In the genomic region with DNA sequence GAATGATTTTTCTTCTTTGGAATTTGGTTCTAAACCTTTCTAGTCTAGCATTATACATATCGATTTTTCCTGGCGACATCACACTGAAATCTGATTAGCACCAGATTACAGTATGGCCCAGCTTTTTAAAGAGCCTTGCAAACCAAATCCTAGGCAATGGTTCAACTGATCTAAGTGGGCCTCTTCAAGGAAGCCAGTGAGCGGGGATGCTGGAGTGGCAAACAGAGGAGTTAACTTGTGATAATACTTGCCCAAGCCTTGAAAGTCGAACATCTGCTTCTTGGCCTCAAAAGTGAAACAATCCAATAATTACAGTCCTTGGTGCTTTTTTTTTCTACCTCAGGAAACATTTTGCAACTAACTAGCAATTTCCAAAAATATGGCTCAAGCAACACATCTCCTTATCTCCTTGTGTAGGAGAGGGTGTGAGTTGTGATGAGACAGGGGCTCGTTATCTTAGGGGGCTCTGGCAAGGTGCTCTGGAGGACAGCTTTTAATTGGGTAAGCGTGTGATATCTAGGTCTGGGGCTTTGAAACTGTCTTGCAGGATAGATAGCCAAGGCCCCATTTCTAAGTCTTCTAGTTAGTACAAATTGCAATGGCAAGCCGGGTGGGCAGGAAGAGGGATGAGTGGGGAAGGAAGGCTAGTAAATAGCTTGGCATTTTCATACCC, we compare ENCODE assay signal across 19 cellular contexts.
"Had no signal": no experiment of that assay in that cellular context is flagged by ENCODE, and none has a peak within 500 bp of the region (broad histone marks: within the 10 kb centered on the region; RNA-seq: fewer than 3 reads in every experiment).

No MANE protein-coding gene starts in this region.

- H3K36me3 ChIP-seq: gastroesophageal sphincter, left ventricle myocardium inferior, sigmoid colon had no signal

- H3K4me1 ChIP-seq: body of pancreas, gastroesophageal sphincter, left ventricle myocardium inferior, sigmoid colon had no signal

- H3K27me3 ChIP-seq: body of pancreas, gastroesophageal sphincter, sigmoid colon had no signal

- ATAC-seq: activated T-cell treated with anti-CD3 and anti-CD28 coated beads, Interleukin-2, amount 50 U/mL, for 72 hours; body of pancreas; gastroesophageal sphincter; natural killer cell; stimulated activated memory B cell treated with anti-CD40 and anti-IgM and Interleukin-4, amounts not matched to agents 10 μg/mL and 1 μg/mL and 100 μg/mL, for 72 hours had no signal

- H3K9me3 ChIP-seq: body of pancreas, sigmoid colon had no signal

- H3K4me3 ChIP-seq: body of pancreas, gastroesophageal sphincter, left ventricle myocardium inferior, sigmoid colon, smooth muscle cell had no signal

- DNase-seq: activated B cell treated with CpG ODN at 0.5 μM for 24 hours; activated CD4-positive, alpha-beta memory T cell treated with anti-CD3 and anti-CD28 coated beads for 36 hours; activated CD4-positive, alpha-beta T cell treated with anti-CD3 and anti-CD28 coated beads for 4 hours; activated effector memory CD4-positive, alpha-beta T cell treated with Interleukin-2 at 50 U/mL for 16 hours; activated naive CD4-positive, alpha-beta T cell treated with anti-CD3 and anti-CD28 coated beads, Interleukin-2, amount 10 ng/mL, durations not matched to agents 7 days and 5 days; activated T-cell treated with anti-CD3 and anti-CD28 coated beads, Interleukin-2, amount 50 U/mL, for 72 hours; body of pancreas; head of caudate nucleus; hypothalamus; left ventricle myocardium inferior; natural killer cell; retina; sigmoid colon; stimulated activated CD4-positive, alpha-beta T cell treated with anti-CD3 and anti-CD28 coated beads, Interleukin-15, amount 100 ng/mL, for 24 hours; T1000; trophoblast cell had no signal
